18 cellular contexts compared by ENCODE assay signal in the genomic region with DNA sequence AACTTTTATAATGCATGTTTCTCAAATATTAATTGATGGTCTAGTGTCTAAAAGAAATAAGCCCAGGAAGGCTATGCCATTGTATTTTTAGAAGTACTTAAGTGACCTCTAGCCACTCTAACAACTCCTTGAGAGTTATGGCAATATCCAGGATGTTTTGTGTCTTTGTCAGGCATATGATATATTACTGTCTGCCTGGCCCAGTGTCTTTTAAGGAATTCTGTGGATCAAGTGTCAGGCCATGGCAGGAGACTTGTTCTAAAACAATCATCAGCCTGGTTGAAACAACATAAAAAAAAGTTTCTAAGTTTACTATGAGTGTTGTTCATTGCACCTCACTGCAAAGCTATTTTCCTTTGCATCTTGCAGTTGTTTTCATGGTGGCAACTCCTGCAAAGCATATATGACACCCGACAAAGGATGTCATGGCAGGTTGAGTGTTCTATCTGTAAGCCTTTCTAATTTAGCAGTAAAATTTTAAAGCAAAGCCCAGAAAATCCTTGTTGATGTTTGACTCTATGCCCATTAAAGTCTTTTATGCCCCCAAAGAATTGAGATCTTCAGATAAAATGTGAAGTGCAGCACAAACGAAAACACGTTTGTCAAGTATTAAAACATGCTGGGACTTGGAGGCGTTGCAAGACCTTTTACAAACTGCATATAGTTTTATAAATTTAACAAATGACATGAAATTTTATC.
DNase-seq lines count a peak whose midpoint lies in the region; ATAC-seq and TF ChIP-seq lines count a peak whose summit lies in the region.
"Had no signal": no experiment of that assay in that cellular context is flagged by ENCODE, and none has a peak within 500 bp of the region (broad histone marks: within the 10 kb centered on the region; RNA-seq: fewer than 3 reads in every experiment).

No MANE protein-coding gene starts in this region.

- no peak overlapping the region for H3K27ac Mint-ChIP-seq in neural progenitor cell
- H3K27ac Mint-ChIP-seq: activated CD8-positive, alpha-beta T cell treated with anti-CD3 and anti-CD28 coated beads for 36 hours; CD4-positive, alpha-beta T cell; dendritic cell treated with granulocyte-macrophage colony-stimulating factor and Interleukin-4, amounts not matched to agents 40 ng/mL and 50 ng/mL, for 4 days had no signal

- H3K27me3 ChIP-seq in heart left ventricle (no peaks in the 10 kb centered on the region), prostate gland (replicated peaks; ENCODE audit: insufficient read depth) (no peaks in the 10 kb centered on the region), neural progenitor cell (no peaks in the 10 kb centered on the region)

- no peak overlapping the region for H3K4me3 Mint-ChIP-seq in neural progenitor cell
- H3K4me3 Mint-ChIP-seq: activated CD8-positive, alpha-beta T cell treated with anti-CD3 and anti-CD28 coated beads for 36 hours; CD4-positive, alpha-beta T cell; dendritic cell treated with granulocyte-macrophage colony-stimulating factor and Interleukin-4, amounts not matched to agents 40 ng/mL and 50 ng/mL, for 4 days had no signal

- ATAC-seq in heart left ventricle (peak in 2 of 4 donors; percentile 23 to 30), Right ventricle myocardium inferior (no peak)
- ATAC-seq: activated CD8-positive, alpha-beta T cell treated with anti-CD3 and anti-CD28 coated beads for 36 hours; left colon; stimulated activated naive CD8-positive, alpha-beta T cell treated with anti-CD3 and anti-CD28 coated beads, Interleukin-15, Interleukin-2, amounts not matched to agents 100 U/mL and 50 U/mL, for 24 hours had no signal

- H3K4me1 Mint-ChIP-seq in neural progenitor cell = no peaks in the 10 kb centered on the region

- H3F3A ChIP-seq in neural progenitor cell (ENCODE audit: low read depth) = no peaks in the 10 kb centered on the region

- TF ChIP-seq POLR2A in heart left ventricle (IDR thresholded peaks at IDR 0.05) (no peak), prostate gland (IDR thresholded peaks at IDR 0.05) (no peak)

- no peaks in the 10 kb centered on the region for H3K79me2 ChIP-seq in neural progenitor cell (ENCODE audit: low read depth)

- WGBS in heart left ventricle, 4 donors = 58 to 70% (median 62%) methylated on average over 4 of the region's 4 CpGs
- 17% methylated on average over 4 of the region's 4 CpGs for WGBS in prostate gland

- H3K27ac ChIP-seq in heart left ventricle (peak overlapping the region in 7 of 12 donors; percentile 4 to 44 (median 33)), prostate gland (peak overlapping the region; percentile 26 to 36), neural progenitor cell (no peak overlapping the region)

- H3K36me3 ChIP-seq in heart left ventricle = no peaks in the 10 kb centered on the region
- no peaks in the 10 kb centered on the region for H3K36me3 ChIP-seq in prostate gland
- H3K36me3 ChIP-seq in neural progenitor cell = no peaks in the 10 kb centered on the region

- H2AFZ ChIP-seq in neural progenitor cell (replicated peaks) = no peak overlapping the region

- no peaks in the 10 kb centered on the region for H3K9me3 ChIP-seq in heart left ventricle
- no peaks in the 10 kb centered on the region for H3K9me3 ChIP-seq in prostate gland
- no peaks in the 10 kb centered on the region for H3K9me3 ChIP-seq in neural progenitor cell (ENCODE audit: low read depth)

- H3K4me3 ChIP-seq in heart left ventricle = no peak overlapping the region
- H3K4me3 ChIP-seq in fibroblast of villous mesenchyme (ENCODE audit: low read depth, low read length) = no peak overlapping the region
- no peak overlapping the region for H3K4me3 ChIP-seq in prostate gland
- no peak overlapping the region for H3K4me3 ChIP-seq in neural progenitor cell
- H3K4me3 ChIP-seq: skin epidermis had no signal

- intact Hi-C loops in heart left ventricle (cut with DNase I) = loop anchor here in 3 of 10 donors (5.0 to 10.0 kb wide), 3 partner anchors 60 to 77 kb away; no protein-coding TSS in a partner anchor
- intact Hi-C loops in Right ventricle myocardium inferior (cut with DNase I) = no loop called here
- intact Hi-C loops in prostate gland (cut with DNase I) = no loop called here

- no peak for DNase-seq in heart left ventricle
- no peak for DNase-seq in Right ventricle myocardium inferior (ENCODE audit: missing footprints)
- peak; percentile 54 for DNase-seq in fibroblast of villous mesenchyme (ENCODE audit: low read depth)
- DNase-seq in prostate gland (ENCODE audit: low spot score) = peak; percentile 27
- DNase-seq in activated gamma-delta T cell treated with Interleukin-2 at 50 U/mL for 16 hours = no peak
- no peak for DNase-seq in NCI-H345 (lab: John Stamatoyannopoulos, UW)
- no peak for DNase-seq in neural progenitor cell (ENCODE audit: low spot score)
- DNase-seq in SIG-M5 (lab: John Stamatoyannopoulos, UW) = no peak
- DNase-seq: activated CD8-positive, alpha-beta T cell treated with anti-CD3 and anti-CD28 coated beads for 36 hours; amygdala; CD4-positive, alpha-beta T cell; EL; left colon; NCI-H1436 treated with DMSO at 0.1 percent for 48 hours; NCI-H446; stimulated activated naive CD8-positive, alpha-beta T cell treated with anti-CD3 and anti-CD28 coated beads, Interleukin-15, Interleukin-2, amounts not matched to agents 100 U/mL and 50 U/mL, for 24 hours had no signal

- H3K4me1 ChIP-seq in heart left ventricle = peaks cover 0 to 63% (median 36%) of the 10 kb centered on the region in 12 donors
- no peaks in the 10 kb centered on the region for H3K4me1 ChIP-seq in prostate gland (replicated peaks)
- no peaks in the 10 kb centered on the region for H3K4me1 ChIP-seq in neural progenitor cell

- TF ChIP-seq CTCF in heart left ventricle (IDR thresholded peaks at IDR 0.05) (no peak), fibroblast of villous mesenchyme (IDR thresholded peaks at IDR 0.05; ENCODE audit: insufficient read depth, low read depth, low read length) (no peak), prostate gland (IDR thresholded peaks at IDR 0.05) (no peak), neural progenitor cell (IDR thresholded peaks at IDR 0.05) (no peak)

- no peak overlapping the region for H3K9ac ChIP-seq in neural progenitor cell

- H3K36me3 Mint-ChIP-seq in neural progenitor cell = no peaks in the 10 kb centered on the region

- no peaks in the 10 kb centered on the region for H3K27me3 Mint-ChIP-seq in neural progenitor cell (ENCODE audit: insufficient read depth, low read depth)
- H3K27me3 Mint-ChIP-seq: activated CD8-positive, alpha-beta T cell treated with anti-CD3 and anti-CD28 coated beads for 36 hours; CD4-positive, alpha-beta T cell; dendritic cell treated with granulocyte-macrophage colony-stimulating factor and Interleukin-4, amounts not matched to agents 40 ng/mL and 50 ng/mL, for 4 days had no signal

- no peak overlapping the region for H3K4me2 ChIP-seq in neural progenitor cell

- no peaks in the 10 kb centered on the region for H3K9me3 Mint-ChIP-seq in neural progenitor cell
- H3K9me3 Mint-ChIP-seq: CD4-positive, alpha-beta T cell; dendritic cell treated with granulocyte-macrophage colony-stimulating factor and Interleukin-4, amounts not matched to agents 40 ng/mL and 50 ng/mL, for 4 days had no signal

- no peaks in the 10 kb centered on the region for H4K20me1 ChIP-seq in neural progenitor cell (ENCODE audit: low read depth)

Comparison
In these comparisons a context has a peak if more than half of its experiments do, and no peak if none do; other contexts are left out.
1. DNase-seq: peak in fibroblast of villous mesenchyme (single experiment) and prostate gland (single experiment); none in heart left ventricle (0 of 5), Right ventricle myocardium inferior (single experiment), activated gamma-delta T cell treated with Interleukin-2 at 50 U/mL for 16 hours (single experiment), NCI-H345 (single experiment), neural progenitor cell (single experiment) and SIG-M5 (single experiment).